Comparison of ENCODE assay signal across 8 cellular contexts in genomic region chr10:1050145-1050544, GRCh38. TPM values are rescaled to one million over a fixed set of nuclear protein-coding genes. Genes with fewer than 3 reads are reported as not detected.
DNase-seq lines count a peak whose midpoint lies in the region; ATAC-seq and TF ChIP-seq lines count a peak whose summit lies in the region.

No MANE protein-coding gene starts in this region.

- H3K4me2 ChIP-seq in DOHH2 (ENCODE audit: low read length) (peak overlapping the region; percentile 63), PC-3 (ENCODE audit: low read length) (peak overlapping the region; percentile 79)

- H3K9me2 ChIP-seq in DOHH2 (replicated peaks; ENCODE audit: control insufficient read depth, low read length) = no peaks in the 10 kb centered on the region
- H3K9me2 ChIP-seq in PC-3 (replicated peaks; ENCODE audit: low read length) = no peaks in the 10 kb centered on the region

- H3K79me2 ChIP-seq in DOHH2 (ENCODE audit: control insufficient read depth, low read length) = peaks cover 85% of the 10 kb centered on the region
- H3K79me2 ChIP-seq in PC-3 (ENCODE audit: low read length) = peaks cover 82% of the 10 kb centered on the region

- H3K4me1 ChIP-seq in DOHH2 (ENCODE audit: control insufficient read depth, low read length) (peaks cover 65% of the 10 kb centered on the region), PC-3 (ENCODE audit: insufficient read depth, low read length) (peaks cover 12% of the 10 kb centered on the region)

- peak overlapping the region; percentile 87 for H3K27ac ChIP-seq in DOHH2 (ENCODE audit: low read depth, low read length)
- H3K27ac ChIP-seq in PC-3 (ENCODE audit: low read length) = peak overlapping the region; percentile 94; the same call in 1 of the 2 replicates
- H3K27ac ChIP-seq in cingulate gyrus (ENCODE audit: low read depth, low read length) = peak overlapping the region; percentile 100

- peak overlapping the region; percentile 91 to 97 (median 94) for H3K4me3 Mint-ChIP-seq in naive thymus-derived CD8-positive, alpha-beta T cell

- H3K27me3 Mint-ChIP-seq in naive thymus-derived CD8-positive, alpha-beta T cell = no peaks in the 10 kb centered on the region

- POLR2A ChIA-PET in PC-3 (lab: Charles Lee; ENCODE audit: unreplicated experiment) = no interaction called here
- POLR2A ChIA-PET in naive thymus-derived CD8-positive, alpha-beta T cell (lab: Charles Lee) = interaction anchor here (1.0 to 2.9 kb wide), 6 partner anchors 8 to 915 kb away, joined by 4 to 26 read pairs (median 10); partner anchors contain the start of genes LARP4B and ZMYND11

- CTCF ChIA-PET in PC-3 (lab: Charles Lee) = no interaction called here

- H3K4me1 Mint-ChIP-seq in naive thymus-derived CD8-positive, alpha-beta T cell = peaks cover 16 to 76% (median 67%) of the 10 kb centered on the region in 4 donors

- BruUV-seq in PC-3 (replicated peaks; lab: Mats Ljungman, UMichigan) = no TSS peak

- intact Hi-C loops in PC-3 (cut with micrococcal nuclease) = no loop called here

- H3F3A ChIP-seq in DOHH2 (ENCODE audit: control insufficient read depth, insufficient read depth) (peaks cover 46% of the 10 kb centered on the region), PC-3 (ENCODE audit: low read length, unreplicated experiment) (no peaks in the 10 kb centered on the region)

- H3K27ac Mint-ChIP-seq in naive thymus-derived CD8-positive, alpha-beta T cell = peak overlapping the region; percentile 79 to 99 (median 98)

- ATAC-seq in PC-3 = no peak
- ATAC-seq in naive thymus-derived CD8-positive, alpha-beta T cell = no peak
- no peak for ATAC-seq in HG02678 (IDR thresholded peaks at IDR 0.05; ENCODE audit: unreplicated experiment)
- ATAC-seq in GM18519 (IDR thresholded peaks at IDR 0.05; ENCODE audit: low FRiP score, unreplicated experiment) = no peak
- no peak for ATAC-seq in HG02571 (IDR thresholded peaks at IDR 0.05; ENCODE audit: unreplicated experiment)

- no peaks in the 10 kb centered on the region for H3K9me3 ChIP-seq in DOHH2 (ENCODE audit: control insufficient read depth, insufficient read depth, low read length)
- H3K9me3 ChIP-seq in PC-3 (ENCODE audit: low read length) = no peaks in the 10 kb centered on the region

- no peak overlapping the region for H2AFZ ChIP-seq in PC-3 (ENCODE audit: low read length)

- no peak for TF ChIP-seq CTCF in DOHH2 (IDR thresholded peaks at IDR 0.05; ENCODE audit: low read depth, low read length, poor library complexity, severe bottlenecking)
- no peak for TF ChIP-seq CTCF in PC-3 (conservative IDR thresholded peaks at IDR 0.05; ENCODE audit: low read depth, low read length)

- H4K20me1 ChIP-seq in DOHH2 (ENCODE audit: control insufficient read depth, insufficient read depth, low read depth, low read length) (peaks cover 35% of the 10 kb centered on the region), PC-3 (ENCODE audit: low read length) (peaks cover 9% of the 10 kb centered on the region; the same call in 1 of the 2 replicates)

- peak overlapping the region; percentile 92 for H3K9ac ChIP-seq in PC-3 (ENCODE audit: low read length)

- peaks cover 80% of the 10 kb centered on the region for H3K36me3 ChIP-seq in DOHH2 (ENCODE audit: control insufficient read depth, low read length)
- H3K36me3 ChIP-seq in PC-3 (ENCODE audit: low read depth, low read length) = no peaks in the 10 kb centered on the region; the same call in 1 of the 2 replicates

- peaks cover 0 to 22% (median 4%) of the 10 kb centered on the region in 3 donors for H3K36me3 Mint-ChIP-seq in naive thymus-derived CD8-positive, alpha-beta T cell

- no peaks in the 10 kb centered on the region for H3K9me3 Mint-ChIP-seq in naive thymus-derived CD8-positive, alpha-beta T cell

- H3K27me3 ChIP-seq in DOHH2 (ENCODE audit: control insufficient read depth, low read length) = no peaks in the 10 kb centered on the region
- no peaks in the 10 kb centered on the region for H3K27me3 ChIP-seq in PC-3 (ENCODE audit: low read length)

- H3K4me3 ChIP-seq in DOHH2 (ENCODE audit: low read length) (peak overlapping the region; percentile 87), PC-3 (ENCODE audit: low read length) (peak overlapping the region; percentile 93)

- DNase-seq in PC-3 = peak; percentile 10
- peak in 1 of 10 donors; percentile 35 for DNase-seq in naive thymus-derived CD8-positive, alpha-beta T cell
- DNase-seq in stimulated activated CD4-positive, alpha-beta T cell treated with anti-CD3 and anti-CD28 coated beads, Interleukin-2, amount 100 ng/mL, for 24 hours = no peak

RNA-seq across cellular contexts. Expression of gene IDI1, which starts 1.2 kb away (rescaled TPM):
- 21.9 and 30.2 TPM in 2 replicates for total RNA-seq in PC-3 (2014; rRNA removed)
- total RNA-seq in naive thymus-derived CD8-positive, alpha-beta T cell = 10 to 100 TPM; 29.0 to 33.9 TPM
- 10 to 100 TPM; 31.0 to 53.5 (median 33.9) TPM for polyA plus RNA-seq in naive thymus-derived CD8-positive, alpha-beta T cell

RNA-seq across cellular contexts. Expression of gene WDR37, which starts 6.0 kb away (rescaled TPM):
- 4.5 and 7.1 TPM in 2 replicates for total RNA-seq in PC-3 (2014; rRNA removed)
- 10 to 100 TPM; 46.8 to 49.4 TPM for total RNA-seq in naive thymus-derived CD8-positive, alpha-beta T cell
- 10 to 100 TPM; 15.9 to 21.6 (median 18.0) TPM for polyA plus RNA-seq in naive thymus-derived CD8-positive, alpha-beta T cell

RNA-seq across cellular contexts. Expression of gene IDI2, which starts 24.5 kb away (rescaled TPM):
- not detected in 2 replicates for total RNA-seq in PC-3 (2014; rRNA removed)
- total RNA-seq in naive thymus-derived CD8-positive, alpha-beta T cell = not detected
- polyA plus RNA-seq in naive thymus-derived CD8-positive, alpha-beta T cell = not detected
